15 cellular contexts compared by ENCODE assay signal in genomic region chr15:77503240-77503639, GRCh38.
"Had no signal": no experiment of that assay in that cellular context is flagged by ENCODE, and none has a peak within 500 bp of the region (broad histone marks: within the 10 kb centered on the region; RNA-seq: fewer than 3 reads in every experiment).

No MANE protein-coding gene starts in this region.

- H3K4me3 Mint-ChIP-seq: activated T-helper 17 cell treated with anti-CD3 and anti-CD28 coated beads, Interleukin-2, amount 50 U/mL, for 72 hours; naive B cell; neural progenitor cell; type B pancreatic cell had no signal

- H3K9me3 Mint-ChIP-seq: activated T-helper 17 cell treated with anti-CD3 and anti-CD28 coated beads, Interleukin-2, amount 50 U/mL, for 72 hours; naive B cell; neural progenitor cell; type B pancreatic cell had no signal

- H3K27ac Mint-ChIP-seq: activated T-helper 17 cell treated with anti-CD3 and anti-CD28 coated beads, Interleukin-2, amount 50 U/mL, for 72 hours; neural progenitor cell; type B pancreatic cell had no signal

- ATAC-seq: activated T-helper 17 cell treated with anti-CD3 and anti-CD28 coated beads, Interleukin-2, amount 50 U/mL, for 72 hours; gastroesophageal sphincter; left colon; psoas muscle; stimulated activated naive CD8-positive, alpha-beta T cell treated with anti-CD3 and anti-CD28 coated beads, Interleukin-15, Interleukin-2, amounts not matched to agents 100 U/mL and 50 U/mL, for 24 hours had no signal

- H3K36me3 Mint-ChIP-seq: neural progenitor cell had no signal

- DNase-seq: activated CD4-positive, CD25-positive, alpha-beta regulatory T cell treated with anti-CD3 and anti-CD28 coated beads, Interleukin-2, amount 50 U/mL, for 72 hours; activated naive CD4-positive, alpha-beta T cell treated with Interleukin-2 at 50 U/mL for 16 hours; activated T-cell treated with anti-CD3 and anti-CD28 coated beads for 4 hours; left colon; naive B cell; psoas muscle; right lobe of liver; stimulated activated naive CD8-positive, alpha-beta T cell treated with anti-CD3 and anti-CD28 coated beads, Interleukin-15, Interleukin-2, amounts not matched to agents 100 U/mL and 50 U/mL, for 24 hours had no signal

- H3K9me3 ChIP-seq: gastroesophageal sphincter, psoas muscle, right lobe of liver, suprapubic skin had no signal

- H3K4me3 ChIP-seq: cardiac muscle cell, gastroesophageal sphincter, neural progenitor cell, psoas muscle, right lobe of liver, smooth muscle cell, suprapubic skin had no signal

- H2AFZ ChIP-seq: neural progenitor cell had no signal

- H3K27me3 ChIP-seq: cardiac muscle cell, gastroesophageal sphincter, neural progenitor cell, right lobe of liver, suprapubic skin had no signal

- H3K9ac ChIP-seq: neural progenitor cell had no signal

- H3K27me3 Mint-ChIP-seq: activated T-helper 17 cell treated with anti-CD3 and anti-CD28 coated beads, Interleukin-2, amount 50 U/mL, for 72 hours; naive B cell; type B pancreatic cell had no signal

- H3K27ac ChIP-seq: cardiac muscle cell, gastroesophageal sphincter, psoas muscle, right lobe of liver, suprapubic skin had no signal

- H3K4me2 ChIP-seq: smooth muscle cell had no signal

- H3K36me3 ChIP-seq: cardiac muscle cell, gastroesophageal sphincter, neural progenitor cell, right lobe of liver, suprapubic skin had no signal
